ENCODE assay signal across 8 cellular contexts in the genomic region with DNA sequence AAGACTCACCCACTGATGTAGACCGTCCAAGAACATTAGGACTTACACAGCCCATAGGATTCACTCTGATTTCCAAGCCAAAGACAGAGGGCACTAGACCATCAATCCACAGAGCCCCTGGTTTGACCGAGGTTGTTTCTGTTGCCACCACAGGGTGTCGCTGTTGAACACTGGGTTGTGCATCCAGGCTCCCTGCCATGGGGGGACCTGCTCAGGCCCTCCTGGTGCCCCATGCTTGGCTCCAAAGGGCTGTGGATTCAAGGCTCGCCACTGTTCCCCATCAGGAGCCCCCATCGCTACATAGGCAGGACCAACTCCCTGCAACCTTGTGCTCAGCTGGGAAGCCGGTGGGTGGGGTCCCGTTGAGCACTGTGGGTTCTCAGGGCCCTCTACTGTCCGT.
A peak's percentile ranks its signal among the peaks of the same experiment; 100 is the strongest.
DNase-seq lines count a peak whose midpoint lies in the region; TF ChIP-seq lines count a peak whose summit lies in the region.

No MANE protein-coding gene starts in this region.

- H3K9ac ChIP-seq in parathyroid adenoma: no peak overlapping the region

- no peaks in the 10 kb centered on the region for H3K36me3 ChIP-seq in parathyroid adenoma (ENCODE audit: control insufficient read depth, insufficient read depth, low read length)
- no peaks in the 10 kb centered on the region for H3K36me3 ChIP-seq in CD4-positive, alpha-beta memory T cell (ENCODE audit: insufficient read depth, low read length)

- H3K4me3 Mint-ChIP-seq in CD4-positive, alpha-beta memory T cell: no peak overlapping the region

- H3K4me2 ChIP-seq in parathyroid adenoma (ENCODE audit: low read length): no peak overlapping the region

- H3K79me2 ChIP-seq in parathyroid adenoma: no peaks in the 10 kb centered on the region

- intact Hi-C loops in CD4-positive, alpha-beta memory T cell (cut with micrococcal nuclease): no loop called here

- no peak overlapping the region for H3K27ac ChIP-seq in parathyroid adenoma
- H3K27ac ChIP-seq in CD4-positive, alpha-beta memory T cell (ENCODE audit: low read depth, low read length): no peak overlapping the region

- no peaks in the 10 kb centered on the region for H3K36me3 Mint-ChIP-seq in CD4-positive, alpha-beta memory T cell

- TF ChIP-seq CTCF in LNCaP clone FGC (IDR thresholded peaks at IDR 0.05; ENCODE audit: control insufficient read depth, extremely low read depth, insufficient read depth) (peak; percentile 55), cardiac fibroblast (IDR thresholded peaks at IDR 0.05; ENCODE audit: low read depth, low read length) (peak; percentile 39), parathyroid adenoma (IDR thresholded peaks at IDR 0.05) (peak; percentile 11)

- H3K27me3 Mint-ChIP-seq in CD4-positive, alpha-beta memory T cell: peaks cover 4 to 10% of the 10 kb centered on the region in 2 donors

- no peaks in the 10 kb centered on the region for H3K9me3 ChIP-seq in parathyroid adenoma (ENCODE audit: control insufficient read depth, low read length)
- no peaks in the 10 kb centered on the region for H3K9me3 ChIP-seq in CD4-positive, alpha-beta memory T cell (ENCODE audit: control insufficient read depth in 1 of 2, low read length in 2 of 2)

- peaks cover 16% of the 10 kb centered on the region for H3K4me1 ChIP-seq in parathyroid adenoma
- H3K4me1 ChIP-seq in CD4-positive, alpha-beta memory T cell (ENCODE audit: insufficient read depth, low read length): no peaks in the 10 kb centered on the region

- CTCF ChIA-PET in CD4-positive, alpha-beta memory T cell (lab: Charles Lee; ENCODE audit: partially characterized antibody): no interaction called here

- peak; percentile 6 to 58 for DNase-seq in NCI-H524 (lab: John Stamatoyannopoulos, UW)
- no peak for DNase-seq in NCI-H524 treated with DMSO at 0.1 percent for 48 hours (lab: John Stamatoyannopoulos, UW)
- peak; percentile 10 for DNase-seq in LNCaP clone FGC (ENCODE audit: low read depth)
- peak in 1 of 2 donors; percentile 26 for DNase-seq in cardiac fibroblast (ENCODE audit: low read depth in 2 of 2)
- DNase-seq in NCI-H1930 (lab: John Stamatoyannopoulos, UW): no peak
- DNase-seq in AG20443 (ENCODE audit: low spot score): no peak
- no peak for DNase-seq in CD4-positive, alpha-beta memory T cell

- POLR2A ChIA-PET in CD4-positive, alpha-beta memory T cell (lab: Charles Lee; ENCODE audit: partially characterized antibody): no interaction called here

- H2AFZ ChIP-seq in parathyroid adenoma: no peak overlapping the region

- H3K4me3 ChIP-seq in LNCaP clone FGC (ENCODE audit: low read depth, low read length) (no peak overlapping the region), cardiac fibroblast (replicated peaks in 1 of 2; ENCODE audit: low read depth in 2 of 2, low read length in 2 of 2) (no peak overlapping the region), parathyroid adenoma (ENCODE audit: low read depth, low read length) (no peak overlapping the region)
- H3K4me3 ChIP-seq in CD4-positive, alpha-beta memory T cell (ENCODE audit: low read length in 2 of 2): no peak overlapping the region

- no peak overlapping the region for H3K27ac Mint-ChIP-seq in CD4-positive, alpha-beta memory T cell

- H3K9me3 Mint-ChIP-seq in CD4-positive, alpha-beta memory T cell: peaks cover 0 to 3% (median 0%) of the 10 kb centered on the region in 8 donors

- H3K27me3 ChIP-seq in parathyroid adenoma (ENCODE audit: control insufficient read depth, insufficient read depth, low read length): no peaks in the 10 kb centered on the region
- no peaks in the 10 kb centered on the region for H3K27me3 ChIP-seq in CD4-positive, alpha-beta memory T cell (ENCODE audit: insufficient read depth, low read length)

- H3K4me1 Mint-ChIP-seq in CD4-positive, alpha-beta memory T cell: no peaks in the 10 kb centered on the region

Comparison
In these comparisons a context has a peak if more than half of its experiments do, and no peak if none do; other contexts are left out.
1. DNase-seq: peak in NCI-H524 (2 of 2) and LNCaP clone FGC (single experiment); none in NCI-H524 treated with DMSO at 0.1 percent for 48 hours (single experiment), NCI-H1930 (0 of 2), AG20443 (single experiment) and CD4-positive, alpha-beta memory T cell (0 of 5).
2. Peak in every context shown above with its lines, with median percentiles within 50 percentile points of each other: CTCF ChIP-seq.